In the genomic region with DNA sequence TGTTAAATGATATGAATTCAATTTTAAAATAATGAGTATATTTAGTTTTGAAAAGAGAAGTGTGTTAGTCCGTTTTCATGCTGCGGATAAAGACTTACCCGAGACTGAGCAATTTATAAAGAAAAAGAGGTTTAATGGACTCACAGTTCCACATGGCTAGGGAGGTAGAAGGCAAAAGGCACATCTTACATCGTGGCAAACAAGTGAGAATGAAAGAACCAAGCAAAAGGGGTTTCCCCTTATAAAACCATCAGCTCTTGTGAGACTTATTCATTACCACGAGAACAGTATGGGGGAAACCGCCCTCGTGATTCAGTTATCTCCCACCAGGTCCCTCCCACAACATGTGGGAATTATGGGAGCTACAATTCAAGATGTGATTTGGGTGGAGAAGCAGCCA, we compare ENCODE assay signal across 1 cellular context. TPM values are rescaled to one million over a fixed set of nuclear protein-coding genes. Genes with fewer than 3 reads are reported as not detected.
"Had no signal": no experiment of that assay in that cellular context is flagged by ENCODE, and none has a peak within 500 bp of the region (broad histone marks: within the 10 kb centered on the region; RNA-seq: fewer than 3 reads in every experiment).

No MANE protein-coding gene starts in this region.

RNA-seq across cellular contexts. Expression of gene OSMR, which starts 51.8 kb away (rescaled TPM):
- total RNA-seq: mononuclear cell had no signal
